2 cellular contexts compared by ENCODE assay signal in genomic region chr1:159208460-159208825, GRCh38.
TF ChIP-seq lines count a peak whose summit lies in the region.

No MANE protein-coding gene starts in this region.

TF ChIP-seq in K562, 482 proteins besides CTCF, POLR2A, EP300 and RAD21:
- 0 out of 2 replicates have a peak, but pooled peaks have one; percentile 2 for TF ChIP-seq VEZF1 (CRISPR knock-in tag; IDR thresholded peaks at IDR 0.05)
- TF ChIP-seq ZBTB33 (CRISPR knock-in tag; IDR thresholded peaks at IDR 0.05): no peak
- no peak for TF ChIP-seq CHD7 (IDR thresholded peaks at IDR 0.05; ENCODE audit: low read depth, low read length)

TF ChIP-seq in neural cell, 6 proteins besides CTCF, POLR2A, EP300 and RAD21:
- TF ChIP-seq TAF1 (IDR thresholded peaks at IDR 0.05; ENCODE audit: low read depth) (no peak), EZH2 (IDR thresholded peaks at IDR 0.05; ENCODE audit: borderline replicate concordance, insufficient read depth, low read length, poor library complexity, severe bottlenecking) (no peak), SMC3 (conservative IDR thresholded peaks at IDR 0.05; ENCODE audit: poor library complexity) (no peak), REST (IDR thresholded peaks at IDR 0.05; ENCODE audit: borderline replicate concordance) (no peak), POLR2AphosphoS5 (IDR thresholded peaks at IDR 0.05) (no peak), MXI1 (conservative IDR thresholded peaks at IDR 0.05; ENCODE audit: poor library complexity, severe bottlenecking) (no peak)
